Comparison of ENCODE assay signal across 9 cellular contexts in the genomic region with DNA sequence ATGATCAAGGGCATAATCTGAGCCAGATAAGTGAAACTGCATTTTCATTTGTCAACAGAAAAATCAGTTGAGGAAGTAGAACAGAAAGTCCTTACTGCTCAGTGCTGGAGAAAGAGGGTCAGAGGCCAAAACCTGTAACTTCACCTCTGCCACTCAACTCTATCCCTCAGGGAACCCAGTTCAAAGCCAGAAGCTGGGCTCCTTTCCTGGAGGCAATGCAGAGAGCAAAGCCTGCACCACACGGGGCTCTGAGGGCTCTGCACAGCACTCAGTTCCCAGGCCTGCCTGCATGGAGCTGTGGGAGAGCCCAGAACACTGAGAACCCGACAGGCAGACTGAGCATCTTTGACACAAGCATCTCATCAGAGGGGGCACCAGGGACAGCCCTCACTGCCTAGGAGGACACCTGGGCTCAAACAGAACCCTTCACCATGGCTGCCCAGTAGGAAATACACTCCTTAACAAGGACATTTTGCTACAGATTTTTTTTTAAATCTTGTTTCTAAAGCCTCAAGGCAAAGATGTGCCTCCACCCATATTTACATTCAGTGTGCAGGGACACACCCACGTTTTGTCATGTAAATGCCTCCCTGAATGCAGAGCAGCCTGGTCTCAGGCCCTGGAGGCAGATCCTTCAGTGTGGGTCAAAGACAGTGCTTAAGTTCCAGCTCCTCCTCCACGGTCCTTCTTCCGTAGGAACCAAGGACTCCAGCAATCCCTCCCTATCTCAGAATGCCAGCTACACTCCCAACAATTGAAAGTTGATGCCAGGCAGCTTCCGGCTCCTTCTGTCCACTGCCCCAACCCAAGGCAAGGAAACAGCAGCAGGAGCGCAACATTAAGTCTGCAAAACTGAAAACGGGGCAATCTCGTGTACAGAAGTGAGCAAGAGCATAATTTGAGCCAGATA. TPM values are rescaled to one million over a fixed set of nuclear protein-coding genes. Genes with fewer than 3 reads are reported as not detected.
DNase-seq lines count a peak whose midpoint lies in the region; ATAC-seq, FAIRE-seq and TF ChIP-seq lines count a peak whose summit lies in the region.
"Had no signal": no experiment of that assay in that cellular context is flagged by ENCODE, and none has a peak within 500 bp of the region (broad histone marks: within the 10 kb centered on the region; RNA-seq: fewer than 3 reads in every experiment).

No MANE protein-coding gene starts in this region.

- ATAC-seq in GM21723 (IDR thresholded peaks at IDR 0.05; ENCODE audit: unreplicated experiment) = peak; percentile 1
- peak; percentile 12 for ATAC-seq in memory B cell (ENCODE audit: low read depth)
- ATAC-seq in gastrocnemius medialis = no peak

- H3K27ac ChIP-seq in DOHH2 (ENCODE audit: low read depth, low read length) = 0 out of 2 replicates have a peak overlapping the region, but pooled peaks have one; percentile 41
- H3K27ac ChIP-seq in gastrocnemius medialis = peak overlapping the region in 1 of 4 donors; percentile 26

- H3K36me3 ChIP-seq in DOHH2 (ENCODE audit: control insufficient read depth, low read length) (peaks cover 69% of the 10 kb centered on the region), gastrocnemius medialis (peaks cover 0 to 7% of the 10 kb centered on the region in 2 donors)

- H3K27me3 ChIP-seq in DOHH2 (ENCODE audit: control insufficient read depth, low read length) (no peaks in the 10 kb centered on the region), gastrocnemius medialis (no peaks in the 10 kb centered on the region)

- POLR2A ChIA-PET in activated CD4-positive, alpha-beta memory T cell treated with anti-CD3 and anti-CD28 coated beads for 36 hours (lab: Charles Lee) = interaction anchor here (1.0 to 1.7 kb wide), 3 partner anchors 13 to 98 kb away, joined by 4 to 7 read pairs (median 7); partner anchors contain the start of gene CEP43

- H3K9me3 Mint-ChIP-seq in activated CD4-positive, alpha-beta memory T cell treated with anti-CD3 and anti-CD28 coated beads for 36 hours = no peaks in the 10 kb centered on the region
- H3K9me3 Mint-ChIP-seq in memory B cell = no peaks in the 10 kb centered on the region

- peak; percentile 41 for DNase-seq in activated CD4-positive, alpha-beta memory T cell treated with anti-CD3 and anti-CD28 coated beads for 36 hours
- DNase-seq in memory B cell (ENCODE audit: low spot score in 2 of 2) (peak in 1 of 2 donors; percentile 29), NCI-H524 treated with DMSO at 0.1 percent for 48 hours (lab: John Stamatoyannopoulos, UW) (no peak), gastrocnemius medialis (no peak), HTR-8/SVneo (ENCODE audit: insufficient read length, low spot score) (no peak)
- DNase-seq in stimulated activated CD4-positive, alpha-beta T cell treated with anti-CD3 and anti-CD28 coated beads, Interleukin-4, amount 100 ng/mL, for 4 hours = no peak
- DNase-seq: hypothalamus had no signal

- H3K4me1 Mint-ChIP-seq in activated CD4-positive, alpha-beta memory T cell treated with anti-CD3 and anti-CD28 coated beads for 36 hours (ENCODE audit: low read depth) = peaks cover 62% of the 10 kb centered on the region
- H3K4me1 Mint-ChIP-seq in memory B cell = peaks cover 45% of the 10 kb centered on the region

- CTCF ChIA-PET in activated CD4-positive, alpha-beta memory T cell treated with anti-CD3 and anti-CD28 coated beads for 36 hours (lab: Charles Lee) = interaction anchor here (0.7 to 5.2 kb wide), 8 partner anchors 8 to 192 kb away, joined by 3 to 50 read pairs (median 8); no protein-coding TSS in a partner anchor

- H3K79me2 ChIP-seq in DOHH2 (ENCODE audit: control insufficient read depth, low read length) = peaks cover 46% of the 10 kb centered on the region

- peaks cover 13% of the 10 kb centered on the region for H4K20me1 ChIP-seq in DOHH2 (ENCODE audit: control insufficient read depth, insufficient read depth, low read depth, low read length)

- H3F3A ChIP-seq in DOHH2 (ENCODE audit: control insufficient read depth, insufficient read depth) = peaks cover 24% of the 10 kb centered on the region

- H3K27ac Mint-ChIP-seq in activated CD4-positive, alpha-beta memory T cell treated with anti-CD3 and anti-CD28 coated beads for 36 hours = peak overlapping the region; percentile 99
- H3K27ac Mint-ChIP-seq in memory B cell = peak overlapping the region; percentile 95

- in situ Hi-C loops in gastrocnemius medialis (cut with MboI; ENCODE audit: low sequenced_read_pairs in 4 of 4) = no loop called here

- TF ChIP-seq CTCF in DOHH2 (IDR thresholded peaks at IDR 0.05; ENCODE audit: low read depth, low read length, poor library complexity, severe bottlenecking) (no peak), gastrocnemius medialis (IDR thresholded peaks at IDR 0.05 in 4 of 5, conservative IDR thresholded peaks at IDR 0.05 in 1 of 5) (no peak)

- H3K9me2 ChIP-seq in DOHH2 (replicated peaks; ENCODE audit: control insufficient read depth, low read length) = no peaks in the 10 kb centered on the region

- peaks cover 54% of the 10 kb centered on the region for H3K4me1 ChIP-seq in DOHH2 (ENCODE audit: control insufficient read depth, low read length)
- H3K4me1 ChIP-seq in gastrocnemius medialis = no peaks in the 10 kb centered on the region

- peak overlapping the region; percentile 79 for H3K4me3 Mint-ChIP-seq in activated CD4-positive, alpha-beta memory T cell treated with anti-CD3 and anti-CD28 coated beads for 36 hours
- H3K4me3 Mint-ChIP-seq in memory B cell = peak overlapping the region; percentile 88

- H3K4me3 ChIP-seq in DOHH2 (ENCODE audit: low read length) (no peak overlapping the region), gastrocnemius medialis (no peak overlapping the region)

- no peak for FAIRE-seq in HTR-8/SVneo (lab: Jason Lieb, UNC)

- peak overlapping the region; percentile 62 for H3K4me2 ChIP-seq in DOHH2 (ENCODE audit: low read length)

- intact Hi-C loops in activated CD4-positive, alpha-beta memory T cell treated with anti-CD3 and anti-CD28 coated beads for 36 hours (cut with micrococcal nuclease) = loop anchor here (2.0 to 10.0 kb wide), 7 partner anchors 39 to 535 kb away; no protein-coding TSS in a partner anchor
- intact Hi-C loops in gastrocnemius medialis (cut with DNase I; ENCODE audit: low total_unique reads) = loop anchor here (10.0 kb wide), 1 partner anchor 165 kb away; no protein-coding TSS in a partner anchor

- no peaks in the 10 kb centered on the region for H3K27me3 Mint-ChIP-seq in activated CD4-positive, alpha-beta memory T cell treated with anti-CD3 and anti-CD28 coated beads for 36 hours
- H3K27me3 Mint-ChIP-seq in memory B cell = no peaks in the 10 kb centered on the region

- H3K9me3 ChIP-seq in DOHH2 (ENCODE audit: control insufficient read depth, insufficient read depth, low read length) (no peaks in the 10 kb centered on the region), gastrocnemius medialis (no peaks in the 10 kb centered on the region)

- TF ChIP-seq POLR2A in gastrocnemius medialis (IDR thresholded peaks at IDR 0.05) = no peak

- H3K36me3 Mint-ChIP-seq in activated CD4-positive, alpha-beta memory T cell treated with anti-CD3 and anti-CD28 coated beads for 36 hours = peaks cover 26% of the 10 kb centered on the region
- H3K36me3 Mint-ChIP-seq in memory B cell = peaks cover 26% of the 10 kb centered on the region

RNA-seq across cellular contexts. Expression of gene RNASET2, which starts 6.6 kb away (rescaled TPM):
- total RNA-seq in activated CD4-positive, alpha-beta memory T cell treated with anti-CD3 and anti-CD28 coated beads for 36 hours = 10 to 100 TPM; 62.5 to 66.1 TPM
- total RNA-seq in gastrocnemius medialis = 1 to 10 TPM; 4.9 to 9.6 (median 6.5) TPM

RNA-seq across cellular contexts. Expression of gene CEP43, which starts 49.4 kb away (rescaled TPM):
- total RNA-seq in activated CD4-positive, alpha-beta memory T cell treated with anti-CD3 and anti-CD28 coated beads for 36 hours = 10 to 100 TPM; 19.5 to 21.3 TPM
- total RNA-seq in gastrocnemius medialis = 1 to 10 TPM; 4.4 to 8.3 (median 5.9) TPM

Comparison
In these comparisons a context has a peak if more than half of its experiments do, and no peak if none do; other contexts are left out.
1. ATAC-seq: peak in GM21723 (single experiment) and memory B cell (single experiment); none in gastrocnemius medialis (0 of 2).
2. RNA of gene RNASET2, which starts 6.6 kb away (total RNA-seq): 62.5 to 66.1 TPM in activated CD4-positive, alpha-beta memory T cell treated with anti-CD3 and anti-CD28 coated beads for 36 hours; 4.9 to 9.6 TPM in gastrocnemius medialis; every median in the first group is over 4 times any median in the second.